ENCODE assay signal across 9 cellular contexts in genomic region chr11:3637201-3637600, GRCh38. TPM values are rescaled to one million over a fixed set of nuclear protein-coding genes. Genes with fewer than 3 reads are reported as not detected.
"Had no signal": no experiment of that assay in that cellular context is flagged by ENCODE, and none has a peak within 500 bp of the region (broad histone marks: within the 10 kb centered on the region; RNA-seq: fewer than 3 reads in every experiment).

No MANE protein-coding gene starts in this region.

- H3K36me3 ChIP-seq: HAP-1 had no signal

- H3K9me3 ChIP-seq: HAP-1 had no signal

- H3K27ac ChIP-seq: GM23248, HL-60 had no signal

- DNase-seq: GM23248, GOT3, HFFc6 had no signal

- H3K4me3 ChIP-seq: GM23248, HAP-1 had no signal

- H3K27ac Mint-ChIP-seq: HFFc6, IgD-negative memory B cell had no signal

- H2AFZ ChIP-seq: GM23248 had no signal

- H3K4me3 Mint-ChIP-seq: HFFc6, IgD-negative memory B cell had no signal

- H3K9me3 Mint-ChIP-seq: HFFc6 had no signal

RNA-seq across cellular contexts. Expression of gene ART5, which starts 4.6 kb away (rescaled TPM):
- total RNA-seq: GM23248, HFFc6, HT1080 had no signal

RNA-seq across cellular contexts. Expression of gene ART1, which starts 7.7 kb away (rescaled TPM):
- total RNA-seq: GM23248, H4, HepG2, HFFc6, HT1080 had no signal
